8 cellular contexts compared by ENCODE assay signal in the genomic region with DNA sequence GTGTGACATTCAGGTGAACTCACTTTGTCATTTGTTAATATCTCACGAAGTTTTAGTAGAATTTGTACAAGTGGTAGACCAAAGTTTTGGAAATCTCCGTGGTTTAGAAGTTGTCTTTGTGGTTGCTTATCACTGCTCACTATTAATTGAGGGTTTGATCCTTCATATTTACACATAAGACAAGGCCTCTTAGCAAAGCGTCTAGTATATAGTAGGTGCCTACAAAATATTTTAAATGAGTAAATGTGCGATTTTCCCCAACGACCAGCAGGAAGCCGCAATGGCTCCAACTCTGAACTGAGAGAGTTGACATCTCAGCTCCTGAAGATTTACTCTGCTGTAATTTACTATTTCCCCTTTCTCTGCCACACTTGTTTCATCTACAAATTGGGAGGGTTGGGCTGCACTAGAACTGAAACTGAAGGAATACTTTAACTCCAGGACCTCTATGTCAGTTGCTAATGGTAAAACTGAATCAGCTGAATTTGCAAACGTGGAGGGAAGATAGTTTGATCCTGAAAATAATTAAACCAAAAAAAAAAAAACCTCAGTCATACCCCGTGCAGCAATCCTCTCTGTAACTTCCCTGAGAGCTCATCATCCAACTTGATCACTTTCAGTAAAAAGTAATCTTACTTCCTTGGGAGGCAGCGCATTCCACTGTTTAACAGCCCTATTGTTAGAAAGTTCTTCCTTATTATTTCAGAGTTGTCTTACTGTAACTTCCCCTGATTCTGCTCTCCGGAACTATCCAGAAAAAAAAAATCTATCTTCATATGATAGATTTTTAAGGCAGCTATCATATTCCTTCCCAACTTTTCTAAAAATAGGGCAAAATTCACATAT. TPM values are rescaled to one million over a fixed set of nuclear protein-coding genes. Genes with fewer than 3 reads are reported as not detected.
DNase-seq lines count a peak whose midpoint lies in the region; ATAC-seq and TF ChIP-seq lines count a peak whose summit lies in the region.

No MANE protein-coding gene starts in this region.

- peaks cover 4% of the 10 kb centered on the region for H3K36me3 Mint-ChIP-seq in stimulated activated naive CD8-positive, alpha-beta T cell treated with anti-CD3 and anti-CD28 coated beads, Interleukin-15, Interleukin-2, amounts not matched to agents 100 ng/mL and 50 ng/mL, for 24 hours (ENCODE audit: low read depth)
- peaks cover 17% of the 10 kb centered on the region for H3K36me3 Mint-ChIP-seq in brain

- H4K5ac ChIP-seq in mesendoderm (ENCODE audit: low read length), result no peak overlapping the region

- H3K4me1 Mint-ChIP-seq in stimulated activated naive CD8-positive, alpha-beta T cell treated with anti-CD3 and anti-CD28 coated beads, Interleukin-15, Interleukin-2, amounts not matched to agents 100 ng/mL and 50 ng/mL, for 24 hours (ENCODE audit: low read depth), result peaks cover 41% of the 10 kb centered on the region
- peaks cover 44% of the 10 kb centered on the region for H3K4me1 Mint-ChIP-seq in brain

- H3K56ac ChIP-seq in mesendoderm (ENCODE audit: low read length), result peak overlapping the region; percentile 97

- no CpG with 5 or more reads among the region's 10 CpGs for WGBS in mesendoderm (ENCODE audit: extremely low coverage, insufficient coverage, low lambda C conversion rate)

- H2BK5ac ChIP-seq in mesendoderm (ENCODE audit: low read length), result no peak overlapping the region

- peaks cover 45% of the 10 kb centered on the region for H3K27me3 Mint-ChIP-seq in stimulated activated naive CD8-positive, alpha-beta T cell treated with anti-CD3 and anti-CD28 coated beads, Interleukin-15, Interleukin-2, amounts not matched to agents 100 ng/mL and 50 ng/mL, for 24 hours
- H3K27me3 Mint-ChIP-seq in brain, result peaks cover 51% of the 10 kb centered on the region

- peaks cover 8% of the 10 kb centered on the region for H3K79me2 ChIP-seq in mesendoderm (ENCODE audit: control insufficient read depth, insufficient read depth, low read length)

- H3K36me3 ChIP-seq in mesendoderm (ENCODE audit: control insufficient read depth, insufficient read depth, low read length) (no peaks in the 10 kb centered on the region), vagina (no peaks in the 10 kb centered on the region)

- H3K27ac ChIP-seq in mesendoderm (ENCODE audit: low read depth, low read length) (peak overlapping the region; percentile 96), vagina (peak overlapping the region; percentile 97), caudate nucleus (ENCODE audit: low read depth, low read length) (no peak overlapping the region)

- H3K4me3 ChIP-seq in mesendoderm (ENCODE audit: low read length), result no peak overlapping the region
- peak overlapping the region; percentile 81 to 84 for H3K4me3 ChIP-seq in vagina

- no peak overlapping the region for H2BK15ac ChIP-seq in mesendoderm (replicated peaks; ENCODE audit: low read depth)

- DNase-seq in stimulated activated naive CD8-positive, alpha-beta T cell treated with anti-CD3 and anti-CD28 coated beads, Interleukin-15, Interleukin-2, amounts not matched to agents 100 U/mL and 50 U/mL, for 24 hours, result no peak
- DNase-seq in mesendoderm (no peak), vagina (ENCODE audit: extremely low spot score in 2 of 2) (no peak), caudate nucleus (lab: John Stamatoyannopoulos, UW) (no peak)

- H3K9ac ChIP-seq in mesendoderm (ENCODE audit: low read length), result peak overlapping the region; percentile 90

- H3K27me3 ChIP-seq in mesendoderm (ENCODE audit: insufficient read depth, low read length, poor library complexity) (no peaks in the 10 kb centered on the region), vagina (no peaks in the 10 kb centered on the region)

- peak overlapping the region; percentile 77 for H3K4me2 ChIP-seq in mesendoderm (ENCODE audit: low read length)

- H3K18ac ChIP-seq in mesendoderm (ENCODE audit: low read length), result peak overlapping the region; percentile 78

- peaks cover 3% of the 10 kb centered on the region for H3K4me1 ChIP-seq in mesendoderm (ENCODE audit: control insufficient read depth, low read depth, low read length)
- H3K4me1 ChIP-seq in vagina, result peaks cover 26% of the 10 kb centered on the region

- H3K23ac ChIP-seq in mesendoderm (ENCODE audit: low read length), result no peak overlapping the region

- intact Hi-C loops in vagina (cut with DNase I), result no loop called here

- H4K8ac ChIP-seq in mesendoderm (ENCODE audit: low read depth, low read length), result no peak overlapping the region

- TF ChIP-seq POLR2A in vagina (IDR thresholded peaks at IDR 0.05), result no peak

- H3K4ac ChIP-seq in mesendoderm (ENCODE audit: low read depth, low read length), result no peak overlapping the region

- H3K27ac Mint-ChIP-seq in stimulated activated naive CD8-positive, alpha-beta T cell treated with anti-CD3 and anti-CD28 coated beads, Interleukin-15, Interleukin-2, amounts not matched to agents 100 ng/mL and 50 ng/mL, for 24 hours, result peak overlapping the region; percentile 5
- H3K27ac Mint-ChIP-seq in brain, result peak overlapping the region; percentile 45 to 86 (median 68)

- ATAC-seq in stimulated activated naive CD8-positive, alpha-beta T cell treated with anti-CD3 and anti-CD28 coated beads, Interleukin-15, Interleukin-2, amounts not matched to agents 100 U/mL and 50 U/mL, for 24 hours, result no peak
- ATAC-seq in GM18867 (IDR thresholded peaks at IDR 0.05; ENCODE audit: unreplicated experiment) (no peak), HG03108 (IDR thresholded peaks at IDR 0.05; ENCODE audit: unreplicated experiment) (no peak)

- H3K4me3 Mint-ChIP-seq in stimulated activated naive CD8-positive, alpha-beta T cell treated with anti-CD3 and anti-CD28 coated beads, Interleukin-15, Interleukin-2, amounts not matched to agents 100 ng/mL and 50 ng/mL, for 24 hours, result peak overlapping the region; percentile 77
- peak overlapping the region; percentile 87 to 94 (median 91) for H3K4me3 Mint-ChIP-seq in brain

- H3K9me3 Mint-ChIP-seq in stimulated activated naive CD8-positive, alpha-beta T cell treated with anti-CD3 and anti-CD28 coated beads, Interleukin-15, Interleukin-2, amounts not matched to agents 100 ng/mL and 50 ng/mL, for 24 hours, result no peaks in the 10 kb centered on the region
- peaks cover 0 to 10% (median 2%) of the 10 kb centered on the region in 5 experiments for H3K9me3 Mint-ChIP-seq in brain

- TF ChIP-seq CTCF in brain (conservative IDR thresholded peaks at IDR 0.05), result no peak
- TF ChIP-seq CTCF in vagina (IDR thresholded peaks at IDR 0.05), result no peak

- H3K9me3 ChIP-seq in vagina, result no peaks in the 10 kb centered on the region

- peaks cover 1% of the 10 kb centered on the region for H3K79me1 ChIP-seq in mesendoderm (ENCODE audit: low read length)

- no peak overlapping the region for H2BK120ac ChIP-seq in mesendoderm (ENCODE audit: low read depth, low read length)

- H2AK5ac ChIP-seq in mesendoderm (ENCODE audit: low read length), result no peak overlapping the region

RNA-seq across cellular contexts. Expression of gene SBF2, which starts 1.3 kb away (rescaled TPM):
- polyA plus RNA-seq in brain (ENCODE audit: insufficient read depth, low read depth, low replicate concordance), result 13.1 TPM
- polyA plus RNA-seq in mesendoderm (2013, experiment 1 of 2), result 14.5 TPM
- polyA plus RNA-seq in mesendoderm (2013, experiment 2 of 2), result 15.3 TPM
- total RNA-seq in vagina, result 69.5 TPM

RNA-seq across cellular contexts. Expression of gene ADM, which starts 9.6 kb away (rescaled TPM):
- 7.8 TPM for polyA plus RNA-seq in brain (ENCODE audit: insufficient read depth, low read depth, low replicate concordance)
- polyA plus RNA-seq in mesendoderm (2013, experiment 1 of 2), result 12.6 TPM
- 15.2 TPM for polyA plus RNA-seq in mesendoderm (2013, experiment 2 of 2)
- total RNA-seq in vagina, result 130 TPM
